ENCODE assay signal across 14 cellular contexts in genomic region chr12:110135012-110135411, GRCh38. TPM values are rescaled to one million over a fixed set of nuclear protein-coding genes. Genes with fewer than 3 reads are reported as not detected.
DNase-seq lines count a peak whose midpoint lies in the region; ATAC-seq and TF ChIP-seq lines count a peak whose summit lies in the region.
"Had no signal": no experiment of that assay in that cellular context is flagged by ENCODE, and none has a peak within 500 bp of the region (broad histone marks: within the 10 kb centered on the region; RNA-seq: fewer than 3 reads in every experiment).

No MANE protein-coding gene starts in this region.

- TF ChIP-seq POLR2A in upper lobe of left lung (IDR thresholded peaks at IDR 0.05) = no peak

- H3K4me1 Mint-ChIP-seq in mesothelial cell of epicardium = peaks cover 5% of the 10 kb centered on the region

- H3K4me1 ChIP-seq in ascending aorta (peaks cover 0 to 13% of the 10 kb centered on the region in 2 donors), upper lobe of left lung (no peaks in the 10 kb centered on the region)
- H3K4me1 ChIP-seq: HAP-1 had no signal

- peak overlapping the region; percentile 16 for H3K27ac Mint-ChIP-seq in mesothelial cell of epicardium
- H3K27ac Mint-ChIP-seq: activated naive CD4-positive, alpha-beta T cell treated with anti-CD3 and anti-CD28 coated beads for 36 hours had no signal

- intact Hi-C loops in ascending aorta (cut with DNase I) = no loop called here

- POLR2A ChIA-PET in BJ (lab: Charles Lee) = no interaction called here

- CTCF ChIA-PET in BJ (lab: Yijun Ruan, JAX) = interaction anchor here (1.8 kb wide), 1 partner anchor 11 kb away, joined by 9 read pairs; the partner anchor contains the start of gene IFT81

- ATAC-seq in upper lobe of left lung (ENCODE audit: low FRiP score in 2 of 2) = no peak
- no peak for ATAC-seq in GM18517 (IDR thresholded peaks at IDR 0.05; ENCODE audit: unreplicated experiment)
- ATAC-seq in GM18858 (IDR thresholded peaks at IDR 0.05; ENCODE audit: unreplicated experiment) = no peak

- no peak for TF ChIP-seq CTCF in BJ (IDR thresholded peaks at IDR 0.05; ENCODE audit: insufficient read depth, low read depth, low read length)
- no peak for TF ChIP-seq CTCF in ascending aorta (IDR thresholded peaks at IDR 0.05)
- TF ChIP-seq CTCF in mesothelial cell of epicardium (IDR thresholded peaks at IDR 0.05; ENCODE audit: unreplicated experiment) = no peak
- TF ChIP-seq CTCF in upper lobe of left lung (IDR thresholded peaks at IDR 0.05) = no peak

- H3K4me3 Mint-ChIP-seq in mesothelial cell of epicardium = no peak overlapping the region
- H3K4me3 Mint-ChIP-seq: activated naive CD4-positive, alpha-beta T cell treated with anti-CD3 and anti-CD28 coated beads for 36 hours had no signal

- H3K9me3 ChIP-seq in ascending aorta (no peaks in the 10 kb centered on the region), upper lobe of left lung (no peaks in the 10 kb centered on the region)
- H3K9me3 ChIP-seq: HAP-1 had no signal

- DNase-seq in BJ (ENCODE audit: low read depth) (peak; percentile 26), HS-5 (ENCODE audit: low read depth) (peak; percentile 20), ascending aorta (ENCODE audit: low spot score in 2 of 2) (no peak), mesothelial cell of epicardium (ENCODE audit: low spot score in 2 of 2, unreplicated experiment in 2 of 2) (no peak), DMS153 (lab: John Stamatoyannopoulos, UW) (no peak), upper lobe of left lung (no peak)
- DNase-seq: activated CD4-positive, CD25-positive, alpha-beta regulatory T cell; activated naive CD4-positive, alpha-beta T cell treated with anti-CD3 and anti-CD28 coated beads for 36 hours; islet precursor cell; nucleus accumbens; stimulated activated CD4-positive, alpha-beta T cell treated with anti-CD3 and anti-CD28 coated beads, Interleukin-2, amount 100 ng/mL, for 48 hours had no signal

- H3K27me3 ChIP-seq in BJ (ENCODE audit: control insufficient read depth, insufficient read depth, low read length) (no peaks in the 10 kb centered on the region), ascending aorta (no peaks in the 10 kb centered on the region), upper lobe of left lung (no peaks in the 10 kb centered on the region)

- peaks cover 1% of the 10 kb centered on the region; the same call in 1 of the 2 replicates for H3K36me3 ChIP-seq in BJ (ENCODE audit: control insufficient read depth, insufficient read depth, low read length)
- peaks cover 19 to 30% of the 10 kb centered on the region in 2 donors for H3K36me3 ChIP-seq in ascending aorta
- peaks cover 7 to 61% (median 18%) of the 10 kb centered on the region in 4 donors for H3K36me3 ChIP-seq in upper lobe of left lung

- 36 to 43% methylated on average over 2 of the region's 2 CpGs for WGBS in upper lobe of left lung, 2 donors

- no peaks in the 10 kb centered on the region for H3K27me3 Mint-ChIP-seq in mesothelial cell of epicardium (ENCODE audit: low read depth)

- TF ChIP-seq EP300 in upper lobe of left lung (IDR thresholded peaks at IDR 0.05) = no peak

- H3K4me3 ChIP-seq in BJ (ENCODE audit: low read depth, low read length) (no peak overlapping the region), ascending aorta (no peak overlapping the region), upper lobe of left lung (no peak overlapping the region)
- H3K4me3 ChIP-seq: HAP-1 had no signal

- H3K36me3 Mint-ChIP-seq in mesothelial cell of epicardium = peaks cover 26% of the 10 kb centered on the region

- peak overlapping the region; percentile 21 for H3K27ac ChIP-seq in ascending aorta
- no peak overlapping the region for H3K27ac ChIP-seq in upper lobe of left lung

- no peaks in the 10 kb centered on the region for H3K9me3 Mint-ChIP-seq in mesothelial cell of epicardium
- H3K9me3 Mint-ChIP-seq: activated naive CD4-positive, alpha-beta T cell treated with anti-CD3 and anti-CD28 coated beads for 36 hours had no signal

RNA-seq across cellular contexts. Expression of gene IFT81, which starts 10.9 kb away (rescaled TPM):
- 6.6 and 12.0 TPM in 2 replicates for polyA plus RNA-seq in BJ (2011; rRNA removed)
- polyA minus RNA-seq in BJ (2011; rRNA and poly(A)+ RNA removed) = 3.3 and 3.7 TPM in 2 replicates
- total RNA-seq in ascending aorta (12.0 TPM), mesothelial cell of epicardium (24.4 to 25.5 TPM (median 24.7 TPM) in 3 replicates), upper lobe of left lung (10 to 100 TPM in 3 of 6 donors, 1 to 10 TPM in 3; 7.7 to 39.1 (median 10.8) TPM)

Comparison
In these comparisons a context has a peak if more than half of its experiments do, and no peak if none do; other contexts are left out.
1. DNase-seq: peak in BJ (single experiment) and HS-5 (single experiment); none in ascending aorta (0 of 2), mesothelial cell of epicardium (0 of 2), DMS153 (single experiment) and upper lobe of left lung (0 of 2).
2. H3K27ac ChIP-seq: peak in ascending aorta (2 of 2); none in upper lobe of left lung (0 of 4).